1 cellular context compared by ENCODE assay signal in genomic region chr2:3585239-3586109, GRCh38.
A peak's percentile ranks its signal among the peaks of the same experiment; 100 is the strongest.
TF ChIP-seq lines count a peak whose summit lies in the region.

No MANE protein-coding gene starts in this region.

TF ChIP-seq in HepG2, 621 proteins besides CTCF, POLR2A, EP300 and RAD21 (continued from another document):
- TF ChIP-seq TIGD3 (CRISPR knock-in tag; IDR thresholded peaks at IDR 0.05; ENCODE audit: borderline replicate concordance) (no peak), MYPOP (CRISPR knock-in tag; IDR thresholded peaks at IDR 0.05) (no peak; the same call in 1 of the 2 replicates), ZBTB26 (CRISPR knock-in tag; IDR thresholded peaks at IDR 0.05; ENCODE audit: borderline replicate concordance) (peak; percentile 74; the same call in 1 of the 2 replicates), HDAC1 (CRISPR knock-in tag; IDR thresholded peaks at IDR 0.05) (no peak; the same call in 1 of the 2 replicates), NFAT5 (CRISPR knock-in tag; IDR thresholded peaks at IDR 0.05) (peak; percentile 24; the same call in 1 of the 2 replicates), ZNF577 (CRISPR knock-in tag; IDR thresholded peaks at IDR 0.05; ENCODE audit: borderline replicate concordance, low read depth) (no peak), MBD4 (IDR thresholded peaks at IDR 0.05; ENCODE audit: borderline replicate concordance, low read length) (no peak), ZNF879 (CRISPR knock-in tag; IDR thresholded peaks at IDR 0.05) (no peak), ZNF318 (CRISPR knock-in tag; IDR thresholded peaks at IDR 0.05) (no peak), DMTF1 (CRISPR knock-in tag; IDR thresholded peaks at IDR 0.05) (no peak), SAP130 (CRISPR knock-in tag; IDR thresholded peaks at IDR 0.05; ENCODE audit: low read depth) (peak; percentile 87), LCORL (IDR thresholded peaks at IDR 0.05) (no peak), LCORL (CRISPR knock-in tag; IDR thresholded peaks at IDR 0.05) (peak; percentile 87), SNAI1 (CRISPR knock-in tag; IDR thresholded peaks at IDR 0.05; ENCODE audit: borderline replicate concordance) (no peak), MTA1 (CRISPR knock-in tag; IDR thresholded peaks at IDR 0.05; ENCODE audit: borderline replicate concordance) (peak; percentile 83), ZNF292 (CRISPR knock-in tag; IDR thresholded peaks at IDR 0.05; ENCODE audit: borderline replicate concordance, low read depth) (peak; percentile 84), PTBP1 (IDR thresholded peaks at IDR 0.05; ENCODE audit: low read depth, low read length, poor library complexity, severe bottlenecking) (no peak), RAD51 (IDR thresholded peaks at IDR 0.05; ENCODE audit: borderline replicate concordance) (no peak), RNF2 (conservative IDR thresholded peaks at IDR 0.05; ENCODE audit: low read depth) (no peak)
